In genomic region chr2:177260398-177260797, GRCh38 we compare ENCODE assay signal across 1 cellular context.
TF ChIP-seq lines count a peak whose summit lies in the region.

No MANE protein-coding gene starts in this region.

TF ChIP-seq in K562, 482 proteins besides CTCF, POLR2A, EP300 and RAD21 (continued from another document):
- no peak for TF ChIP-seq TFE3 (CRISPR knock-in tag; IDR thresholded peaks at IDR 0.05)
- TF ChIP-seq ZNF316 (IDR thresholded peaks at IDR 0.05): peak; percentile 26; the same call in 1 of the 2 replicates
